Comparison of ENCODE assay signal across 11 cellular contexts in genomic region chr1:235442788-235443429, GRCh38.
DNase-seq lines count a peak whose midpoint lies in the region; ATAC-seq and TF ChIP-seq lines count a peak whose summit lies in the region.
"Had no signal": no experiment of that assay in that cellular context is flagged by ENCODE, and none has a peak within 500 bp of the region (broad histone marks: within the 10 kb centered on the region; RNA-seq: fewer than 3 reads in every experiment).

No MANE protein-coding gene starts in this region.

- no peak overlapping the region for H3K4me3 Mint-ChIP-seq in osteocyte (ENCODE audit: unreplicated experiment)
- H3K4me3 Mint-ChIP-seq: activated naive CD8-positive, alpha-beta T cell; nephron had no signal

- no peak for TF ChIP-seq CTCF in osteocyte (IDR thresholded peaks at IDR 0.05)

- peaks cover 42% of the 10 kb centered on the region for H3K36me3 Mint-ChIP-seq in osteocyte (ENCODE audit: unreplicated experiment)

- peak overlapping the region; percentile 80 for H3K27ac Mint-ChIP-seq in osteocyte (ENCODE audit: unreplicated experiment)
- H3K27ac Mint-ChIP-seq: activated naive CD8-positive, alpha-beta T cell; nephron had no signal

- no peaks in the 10 kb centered on the region for H3K27me3 Mint-ChIP-seq in osteocyte (ENCODE audit: unreplicated experiment)
- H3K27me3 Mint-ChIP-seq: activated naive CD8-positive, alpha-beta T cell had no signal

- DNase-seq in GM03348 (ENCODE audit: low spot score) (peak; percentile 78), NCI-H226 (peak; percentile 3), dermis blood vessel endothelial cell (peak; percentile 67), osteocyte (ENCODE audit: extremely low spot score, unreplicated experiment) (no peak), NCI-H69 (lab: John Stamatoyannopoulos, UW) (no peak), left ventricle myocardium superior (no peak)
- DNase-seq: NCI-H2171 treated with DMSO at 0.1 percent for 48 hours had no signal

- intact Hi-C loops in left ventricle myocardium superior (cut with micrococcal nuclease) = no loop called here

- H3K9me3 Mint-ChIP-seq in osteocyte (ENCODE audit: unreplicated experiment) = no peaks in the 10 kb centered on the region
- H3K9me3 Mint-ChIP-seq: nephron had no signal

- ATAC-seq in HG02973 (IDR thresholded peaks at IDR 0.05; ENCODE audit: unreplicated experiment) = no peak
- no peak for ATAC-seq in GM19351 (IDR thresholded peaks at IDR 0.05; ENCODE audit: unreplicated experiment)
- ATAC-seq in left ventricle myocardium superior = no peak

- H3K4me1 Mint-ChIP-seq in osteocyte (ENCODE audit: unreplicated experiment) = peaks cover 7% of the 10 kb centered on the region
- H3K4me1 Mint-ChIP-seq: nephron had no signal

Comparison
In these comparisons a context has a peak if more than half of its experiments do, and no peak if none do; other contexts are left out.
1. DNase-seq: peak in GM03348 (single experiment), NCI-H226 (single experiment) and dermis blood vessel endothelial cell (single experiment); none in osteocyte (single experiment), NCI-H69 (single experiment) and left ventricle myocardium superior (single experiment).